ENCODE assay signal across 9 cellular contexts in the genomic region with DNA sequence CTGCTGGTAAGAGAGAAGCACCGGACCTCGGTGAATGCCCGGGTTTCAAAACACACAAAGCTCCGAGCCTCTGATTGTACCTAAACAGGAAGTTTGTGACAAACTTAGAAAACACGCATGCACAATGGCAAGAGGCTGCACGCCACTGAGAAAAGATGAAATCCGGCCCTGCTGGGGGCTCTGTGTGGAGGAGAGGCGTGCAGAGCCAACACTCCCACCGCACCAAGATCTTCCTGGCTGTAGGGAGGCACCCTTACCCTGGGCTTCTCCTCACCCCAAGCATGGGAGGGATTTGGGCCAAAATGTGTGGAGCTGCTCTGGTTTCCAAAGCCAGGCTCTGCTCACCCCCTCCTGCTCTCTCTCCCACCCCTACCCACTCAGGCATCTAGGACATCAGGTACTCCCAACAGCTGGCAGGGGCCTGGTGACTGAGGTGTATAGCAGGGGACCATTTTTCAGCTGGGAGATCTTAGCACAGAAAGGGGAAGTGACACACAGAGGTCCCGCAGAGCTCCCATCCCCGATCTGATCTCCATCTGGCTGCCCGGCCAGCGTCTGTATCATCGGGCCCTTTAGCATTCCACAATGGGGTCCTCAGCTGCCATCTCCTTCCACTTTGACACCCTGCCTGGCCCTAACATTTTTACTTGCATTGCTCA.
DNase-seq lines count a peak whose midpoint lies in the region; ATAC-seq, FAIRE-seq and TF ChIP-seq lines count a peak whose summit lies in the region.
"Had no signal": no experiment of that assay in that cellular context is flagged by ENCODE, and none has a peak within 500 bp of the region (broad histone marks: within the 10 kb centered on the region; RNA-seq: fewer than 3 reads in every experiment).

No MANE protein-coding gene starts in this region.

- H3K9ac ChIP-seq in kidney (ENCODE audit: low read length in 2 of 2), result no peak overlapping the region

- peak overlapping the region; percentile 87 for H3K4me3 Mint-ChIP-seq in T-helper 17 cell

- H3K36me3 ChIP-seq in kidney (ENCODE audit: control insufficient read depth in 1 of 2, insufficient read depth in 2 of 2, low read length in 2 of 2), result no peaks in the 10 kb centered on the region

- no peak for TF ChIP-seq CTCF in kidney (IDR thresholded peaks at IDR 0.05; ENCODE audit: borderline replicate concordance, extremely low read depth, insufficient read depth)

- no peaks in the 10 kb centered on the region for H3K27me3 Mint-ChIP-seq in T-helper 17 cell

- peaks cover 59% of the 10 kb centered on the region for H3K4me1 Mint-ChIP-seq in T-helper 17 cell

- ATAC-seq in activated CD4-positive, CD25-positive, alpha-beta regulatory T cell treated with anti-CD3 and anti-CD28 coated beads, Interleukin-2, amount 50 U/mL, for 24 hours, result peak; percentile 49 to 52
- ATAC-seq in HG02885 (IDR thresholded peaks at IDR 0.05; ENCODE audit: poor library complexity, unreplicated experiment) (peak; percentile 63), T-helper 17 cell (peak; percentile 69)

- intact Hi-C loops in kidney (cut with DNase I), result no loop called here

- H3K27ac Mint-ChIP-seq in T-helper 17 cell, result peak overlapping the region; percentile 95

- H3K36me3 Mint-ChIP-seq in T-helper 17 cell (ENCODE audit: low read depth), result peaks cover 6% of the 10 kb centered on the region

- FAIRE-seq in kidney (lab: Jason Lieb, UNC), result no peak
- FAIRE-seq: A204.1 had no signal

- H3K4me3 ChIP-seq in kidney (ENCODE audit: low read length in 2 of 2), result no peak overlapping the region

- peak overlapping the region in 1 of 2 donors; percentile 21 for H3K27ac ChIP-seq in kidney (ENCODE audit: low read depth in 2 of 2, low read length in 2 of 2)

- no peak for DNase-seq in activated CD4-positive, CD25-positive, alpha-beta regulatory T cell (lab: John Stamatoyannopoulos, UW)
- DNase-seq in T-helper 17 cell, result no peak
- DNase-seq in hepatic stellate cell (ENCODE audit: low spot score), result peak; percentile 34
- no peak for DNase-seq in NCI-H187 treated with DMSO at 0.1 percent for 48 hours (lab: John Stamatoyannopoulos, UW)
- no peak for DNase-seq in NCI-H82 treated with DMSO at 0.1 percent for 48 hours (lab: John Stamatoyannopoulos, UW; ENCODE audit: unreplicated experiment)
- DNase-seq in kidney, result no peak

- H3K9me3 ChIP-seq in T-helper 17 cell (ENCODE audit: control insufficient read depth, low read length, poor library complexity, severe bottlenecking) (no peaks in the 10 kb centered on the region), kidney (ENCODE audit: control insufficient read depth in 1 of 2, low read length in 2 of 2) (no peaks in the 10 kb centered on the region)

- peaks cover 4 to 9% of the 10 kb centered on the region in 2 donors for H3K4me1 ChIP-seq in kidney (ENCODE audit: control insufficient read depth in 1 of 2, insufficient read depth in 1 of 2, low read depth in 1 of 2, low read length in 2 of 2)
